ENCODE assay signal across 15 cellular contexts in genomic region chr11:31872074-31872440, GRCh38.
DNase-seq lines count a peak whose midpoint lies in the region; ATAC-seq and TF ChIP-seq lines count a peak whose summit lies in the region.
"Had no signal": no experiment of that assay in that cellular context is flagged by ENCODE, and none has a peak within 500 bp of the region (broad histone marks: within the 10 kb centered on the region; RNA-seq: fewer than 3 reads in every experiment).

No MANE protein-coding gene starts in this region.

- H3K4me1 Mint-ChIP-seq in HFFc6 (ENCODE audit: low read depth) = peaks cover 9% of the 10 kb centered on the region
- H3K4me1 Mint-ChIP-seq: CD4-positive, CD25-positive, alpha-beta regulatory T cell; T-helper 17 cell had no signal

- no peak for TF ChIP-seq CTCF in HFFc6 (IDR thresholded peaks at IDR 0.05)
- TF ChIP-seq CTCF in foreskin keratinocyte (conservative IDR thresholded peaks at IDR 0.05) = no peak
- TF ChIP-seq CTCF in esophagus muscularis mucosa (IDR thresholded peaks at IDR 0.05) = no peak

- H3K4me3 ChIP-seq in esophagus muscularis mucosa = no peak overlapping the region

- H3K9me3 Mint-ChIP-seq in HFFc6 = no peaks in the 10 kb centered on the region; the same call in 1 of the 2 replicates
- H3K9me3 Mint-ChIP-seq: CD4-positive, CD25-positive, alpha-beta regulatory T cell had no signal

- 92% methylated on average over 2 of the region's 3 CpGs for WGBS in esophagus muscularis mucosa

- no peaks in the 10 kb centered on the region for H3K36me3 ChIP-seq in esophagus muscularis mucosa

- H3K27me3 Mint-ChIP-seq in HFFc6 (ENCODE audit: insufficient read depth) = peaks cover 19% of the 10 kb centered on the region

- H3K27ac ChIP-seq in foreskin keratinocyte (no peak overlapping the region), esophagus muscularis mucosa (replicated peaks in 1 of 4) (no peak overlapping the region)

- TF ChIP-seq EP300 in esophagus muscularis mucosa (IDR thresholded peaks at IDR 0.05) = no peak

- no peaks in the 10 kb centered on the region for H3K9me3 ChIP-seq in esophagus muscularis mucosa

- no peak overlapping the region for H3K4me3 Mint-ChIP-seq in HFFc6
- H3K4me3 Mint-ChIP-seq: CD4-positive, CD25-positive, alpha-beta regulatory T cell; T-helper 17 cell had no signal

- no peak overlapping the region for H3K27ac Mint-ChIP-seq in HFFc6
- H3K27ac Mint-ChIP-seq: CD4-positive, CD25-positive, alpha-beta regulatory T cell; T-helper 17 cell had no signal

- ATAC-seq in foreskin keratinocyte (peak; percentile 70), GM18502 (IDR thresholded peaks at IDR 0.05; ENCODE audit: poor library complexity, unreplicated experiment) (no peak), GM21528 (IDR thresholded peaks at IDR 0.05; ENCODE audit: low FRiP score, unreplicated experiment) (no peak)
- no peak for ATAC-seq in activated CD4-positive, CD25-positive, alpha-beta regulatory T cell treated with anti-CD3 and anti-CD28 coated beads, Interleukin-2, amount 50 U/mL, for 24 hours
- ATAC-seq: T-helper 17 cell had no signal

- H3K4me1 ChIP-seq in foreskin keratinocyte (no peaks in the 10 kb centered on the region), esophagus muscularis mucosa (peaks cover 0 to 14% (median 13%) of the 10 kb centered on the region in 4 donors)

- H3K36me3 Mint-ChIP-seq in HFFc6 (ENCODE audit: low read depth) = no peaks in the 10 kb centered on the region
- H3K36me3 Mint-ChIP-seq: CD4-positive, CD25-positive, alpha-beta regulatory T cell had no signal

- intact Hi-C loops in esophagus muscularis mucosa (cut with DNase I) = no loop called here

- DNase-seq in DMS53 treated with DMSO at 0.1 percent for 48 hours (lab: John Stamatoyannopoulos, UW; ENCODE audit: unreplicated experiment) (peak; percentile 67), HFFc6 (peak; percentile 23), RPMI7951 (ENCODE audit: low read depth) (peak; percentile 57), foreskin keratinocyte (peak in 1 of 2 donors; percentile 46), esophagus muscularis mucosa (ENCODE audit: extremely low spot score) (no peak)
- DNase-seq: ACHN; CD4-positive, CD25-positive, alpha-beta regulatory T cell; NCI-H2029; NCI-H510A; OCI-M1; Right ventricle myocardium superior; T-helper 17 cell had no signal

- TF ChIP-seq POLR2A in esophagus muscularis mucosa (IDR thresholded peaks at IDR 0.05; ENCODE audit: low read depth) = no peak

- peaks cover 26% of the 10 kb centered on the region for H3K27me3 ChIP-seq in foreskin keratinocyte
- H3K27me3 ChIP-seq in esophagus muscularis mucosa = peaks cover 0 to 51% (median 0%) of the 10 kb centered on the region in 4 donors
